1 cellular context compared by ENCODE assay signal in the genomic region with DNA sequence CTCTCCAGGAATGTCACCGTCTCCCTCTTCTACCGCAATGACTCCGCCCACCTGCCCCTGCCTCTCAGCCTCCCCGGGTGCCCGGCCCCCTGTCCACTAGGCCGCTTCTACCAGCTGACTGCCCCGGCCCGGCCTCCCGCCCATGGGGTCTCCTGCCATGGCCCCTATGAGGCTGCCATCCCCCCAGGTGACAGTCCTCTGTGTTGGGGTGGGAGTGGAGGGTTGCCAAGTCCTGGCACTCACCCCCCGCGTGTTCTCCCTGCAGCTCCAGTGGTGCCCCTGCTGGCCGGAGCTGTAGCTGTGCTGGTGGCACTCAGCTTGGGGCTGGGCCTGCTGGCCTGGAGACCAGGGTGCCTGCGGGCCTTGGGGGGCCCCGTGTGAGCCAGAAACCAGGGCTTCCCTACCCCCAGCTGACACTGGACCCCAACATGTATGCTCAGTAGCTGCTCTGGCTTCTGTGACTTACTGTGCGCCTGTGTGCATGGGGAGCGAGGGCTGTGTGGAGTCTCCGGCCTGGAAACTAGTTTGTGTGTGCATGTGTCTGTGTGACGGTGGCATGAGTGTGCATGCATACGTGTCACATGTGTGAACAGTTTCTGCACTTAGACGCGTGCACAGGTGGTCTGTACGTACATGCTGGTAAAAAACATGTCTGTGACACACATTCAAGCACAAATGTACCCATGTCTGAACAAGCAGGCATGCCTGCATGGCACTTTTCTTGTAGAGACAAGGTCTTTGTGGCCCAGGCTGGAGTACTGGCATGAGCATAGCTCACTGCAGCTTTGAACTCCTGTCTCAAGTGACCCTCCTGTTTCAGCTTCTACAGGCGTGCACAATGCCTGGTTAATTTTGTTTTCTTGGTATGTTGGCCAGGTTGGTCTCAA.
TF ChIP-seq lines count a peak whose summit lies in the region.

No MANE protein-coding gene starts in this region.

TF ChIP-seq in K562, 482 proteins besides CTCF, POLR2A, EP300 and RAD21 (continued from another document):
- TF ChIP-seq CHAMP1 (IDR thresholded peaks at IDR 0.05), result no peak
- 0 out of 2 replicates have a peak, but pooled peaks have one; percentile 16 for TF ChIP-seq ZNF717 (CRISPR knock-in tag; IDR thresholded peaks at IDR 0.05)
- TF ChIP-seq, protein P1, sequence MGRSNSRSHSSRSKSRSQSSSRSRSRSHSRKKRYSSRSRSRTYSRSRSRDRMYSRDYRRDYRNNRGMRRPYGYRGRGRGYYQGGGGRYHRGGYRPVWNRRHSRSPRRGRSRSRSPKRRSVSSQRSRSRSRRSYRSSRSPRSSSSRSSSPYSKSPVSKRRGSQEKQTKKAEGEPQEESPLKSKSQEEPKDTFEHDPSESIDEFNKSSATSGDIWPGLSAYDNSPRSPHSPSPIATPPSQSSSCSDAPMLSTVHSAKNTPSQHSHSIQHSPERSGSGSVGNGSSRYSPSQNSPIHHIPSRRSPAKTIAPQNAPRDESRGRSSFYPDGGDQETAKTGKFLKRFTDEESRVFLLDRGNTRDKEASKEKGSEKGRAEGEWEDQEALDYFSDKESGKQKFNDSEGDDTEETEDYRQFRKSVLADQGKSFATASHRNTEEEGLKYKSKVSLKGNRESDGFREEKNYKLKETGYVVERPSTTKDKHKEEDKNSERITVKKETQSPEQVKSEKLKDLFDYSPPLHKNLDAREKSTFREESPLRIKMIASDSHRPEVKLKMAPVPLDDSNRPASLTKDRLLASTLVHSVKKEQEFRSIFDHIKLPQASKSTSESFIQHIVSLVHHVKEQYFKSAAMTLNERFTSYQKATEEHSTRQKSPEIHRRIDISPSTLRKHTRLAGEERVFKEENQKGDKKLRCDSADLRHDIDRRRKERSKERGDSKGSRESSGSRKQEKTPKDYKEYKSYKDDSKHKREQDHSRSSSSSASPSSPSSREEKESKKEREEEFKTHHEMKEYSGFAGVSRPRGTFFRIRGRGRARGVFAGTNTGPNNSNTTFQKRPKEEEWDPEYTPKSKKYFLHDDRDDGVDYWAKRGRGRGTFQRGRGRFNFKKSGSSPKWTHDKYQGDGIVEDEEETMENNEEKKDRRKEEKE (IDR thresholded peaks at IDR 0.05; ENCODE audit: borderline replicate concordance in 1 of 2, control insufficient read depth in 1 of 2, low read depth in 2 of 2, low read length in 1 of 2), result no peak; a peak in 2 of 4 replicates
- no peak for TF ChIP-seq SOX6 (IDR thresholded peaks at IDR 0.05)
- TF ChIP-seq FIP1L1 (IDR thresholded peaks at IDR 0.05; ENCODE audit: low read depth, low read length, poor library complexity, severe bottlenecking), result peak; percentile 97
- no peak for TF ChIP-seq KLF6 (CRISPR knock-in tag; IDR thresholded peaks at IDR 0.05; ENCODE audit: borderline replicate concordance)
- TF ChIP-seq, protein P2, sequence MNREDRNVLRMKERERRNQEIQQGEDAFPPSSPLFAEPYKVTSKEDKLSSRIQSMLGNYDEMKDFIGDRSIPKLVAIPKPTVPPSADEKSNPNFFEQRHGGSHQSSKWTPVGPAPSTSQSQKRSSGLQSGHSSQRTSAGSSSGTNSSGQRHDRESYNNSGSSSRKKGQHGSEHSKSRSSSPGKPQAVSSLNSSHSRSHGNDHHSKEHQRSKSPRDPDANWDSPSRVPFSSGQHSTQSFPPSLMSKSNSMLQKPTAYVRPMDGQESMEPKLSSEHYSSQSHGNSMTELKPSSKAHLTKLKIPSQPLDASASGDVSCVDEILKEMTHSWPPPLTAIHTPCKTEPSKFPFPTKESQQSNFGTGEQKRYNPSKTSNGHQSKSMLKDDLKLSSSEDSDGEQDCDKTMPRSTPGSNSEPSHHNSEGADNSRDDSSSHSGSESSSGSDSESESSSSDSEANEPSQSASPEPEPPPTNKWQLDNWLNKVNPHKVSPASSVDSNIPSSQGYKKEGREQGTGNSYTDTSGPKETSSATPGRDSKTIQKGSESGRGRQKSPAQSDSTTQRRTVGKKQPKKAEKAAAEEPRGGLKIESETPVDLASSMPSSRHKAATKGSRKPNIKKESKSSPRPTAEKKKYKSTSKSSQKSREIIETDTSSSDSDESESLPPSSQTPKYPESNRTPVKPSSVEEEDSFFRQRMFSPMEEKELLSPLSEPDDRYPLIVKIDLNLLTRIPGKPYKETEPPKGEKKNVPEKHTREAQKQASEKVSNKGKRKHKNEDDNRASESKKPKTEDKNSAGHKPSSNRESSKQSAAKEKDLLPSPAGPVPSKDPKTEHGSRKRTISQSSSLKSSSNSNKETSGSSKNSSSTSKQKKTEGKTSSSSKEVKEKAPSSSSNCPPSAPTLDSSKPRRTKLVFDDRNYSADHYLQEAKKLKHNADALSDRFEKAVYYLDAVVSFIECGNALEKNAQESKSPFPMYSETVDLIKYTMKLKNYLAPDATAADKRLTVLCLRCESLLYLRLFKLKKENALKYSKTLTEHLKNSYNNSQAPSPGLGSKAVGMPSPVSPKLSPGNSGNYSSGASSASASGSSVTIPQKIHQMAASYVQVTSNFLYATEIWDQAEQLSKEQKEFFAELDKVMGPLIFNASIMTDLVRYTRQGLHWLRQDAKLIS (CRISPR knock-in tag; IDR thresholded peaks at IDR 0.05), result no peak; the same call in 1 of the 2 replicates
- TF ChIP-seq NFIC (IDR thresholded peaks at IDR 0.05), result peak; percentile 53
- TF ChIP-seq KAT8 (IDR thresholded peaks at IDR 0.05; ENCODE audit: low read depth), result no peak
- TF ChIP-seq KDM1A (IDR thresholded peaks at IDR 0.05), result no peak
- TF ChIP-seq NONO (IDR thresholded peaks at IDR 0.05; ENCODE audit: low read depth in 2 of 2, low read length in 1 of 2), result no peak
- TF ChIP-seq BRD4 (IDR thresholded peaks at IDR 0.05), result no peak
- TF ChIP-seq, protein P3, sequence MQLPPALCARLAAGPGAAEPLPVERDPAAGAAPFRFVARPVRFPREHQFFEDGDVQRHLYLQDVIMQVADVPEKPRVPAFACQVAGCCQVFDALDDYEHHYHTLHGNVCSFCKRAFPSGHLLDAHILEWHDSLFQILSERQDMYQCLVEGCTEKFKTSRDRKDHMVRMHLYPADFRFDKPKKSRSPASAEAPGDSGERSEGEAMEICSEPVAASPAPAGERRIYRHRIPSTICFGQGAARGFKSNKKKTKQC (CRISPR knock-in tag; IDR thresholded peaks at IDR 0.05), result no peak
- TF ChIP-seq DPF2 (IDR thresholded peaks at IDR 0.05), result no peak
- no peak for TF ChIP-seq SMAD3 (CRISPR knock-in tag; conservative IDR thresholded peaks at IDR 0.05)
- TF ChIP-seq, protein P4, sequence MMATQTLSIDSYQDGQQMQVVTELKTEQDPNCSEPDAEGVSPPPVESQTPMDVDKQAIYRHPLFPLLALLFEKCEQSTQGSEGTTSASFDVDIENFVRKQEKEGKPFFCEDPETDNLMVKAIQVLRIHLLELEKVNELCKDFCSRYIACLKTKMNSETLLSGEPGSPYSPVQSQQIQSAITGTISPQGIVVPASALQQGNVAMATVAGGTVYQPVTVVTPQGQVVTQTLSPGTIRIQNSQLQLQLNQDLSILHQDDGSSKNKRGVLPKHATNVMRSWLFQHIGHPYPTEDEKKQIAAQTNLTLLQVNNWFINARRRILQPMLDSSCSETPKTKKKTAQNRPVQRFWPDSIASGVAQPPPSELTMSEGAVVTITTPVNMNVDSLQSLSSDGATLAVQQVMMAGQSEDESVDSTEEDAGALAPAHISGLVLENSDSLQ (IDR thresholded peaks at IDR 0.05), result no peak
- no peak for TF ChIP-seq ZNF212 (CRISPR knock-in tag; IDR thresholded peaks at IDR 0.05)
